20 cellular contexts compared by ENCODE assay signal in genomic region chr6:43759926-43760798, GRCh38. TPM values are rescaled to one million over a fixed set of nuclear protein-coding genes. Genes with fewer than 3 reads are reported as not detected.
"Had no signal": no experiment of that assay in that cellular context is flagged by ENCODE, and none has a peak within 500 bp of the region (broad histone marks: within the 10 kb centered on the region; RNA-seq: fewer than 3 reads in every experiment).

No MANE protein-coding gene starts in this region.

- H3K4me1 ChIP-seq: ascending aorta, breast epithelium, right atrium auricular region had no signal

- DNase-seq: activated CD4-positive, alpha-beta T cell treated with anti-CD3 and anti-CD28 coated beads, Interleukin-2, amount 10 ng/mL, durations not matched to agents 7 days and 5 days; activated CD8-positive, alpha-beta memory T cell treated with anti-CD3 and anti-CD28 coated beads for 24 hours; cerebellar nuclear complex; effector memory CD4-positive, alpha-beta T cell; foreskin melanocyte; head of caudate nucleus; naive thymus-derived CD8-positive, alpha-beta T cell; nucleus accumbens; stomach; T-helper 2 cell; testis had no signal

- H3K27me3 Mint-ChIP-seq: naive thymus-derived CD8-positive, alpha-beta T cell had no signal

- H3K4me3 Mint-ChIP-seq: activated CD4-positive, alpha-beta T cell treated with anti-CD3 and anti-CD28 coated beads, Interleukin-2, amount 10 ng/mL, durations not matched to agents 7 days and 5 days; dendritic cell treated with granulocyte-macrophage colony-stimulating factor and Interleukin-4, amounts not matched to agents 40 ng/mL and 50 ng/mL, for 4 days; naive thymus-derived CD8-positive, alpha-beta T cell had no signal

- H3K27ac ChIP-seq: ascending aorta, breast epithelium, epithelial cell of prostate, right atrium auricular region, stomach, testis had no signal

- H3K9me3 ChIP-seq: ascending aorta, breast epithelium, mucosa of descending colon, right atrium auricular region, stomach, testis had no signal

- H3K36me3 Mint-ChIP-seq: naive thymus-derived CD8-positive, alpha-beta T cell had no signal

- ATAC-seq: naive thymus-derived CD8-positive, alpha-beta T cell had no signal

- H3K27me3 ChIP-seq: ascending aorta, breast epithelium, right atrium auricular region, stomach, testis had no signal

- H3K4me1 Mint-ChIP-seq: activated CD4-positive, alpha-beta T cell treated with anti-CD3 and anti-CD28 coated beads, Interleukin-2, amount 10 ng/mL, durations not matched to agents 7 days and 5 days; naive thymus-derived CD8-positive, alpha-beta T cell had no signal

- H3K36me3 ChIP-seq: ascending aorta, breast epithelium, right atrium auricular region, stomach had no signal

- H3K27ac Mint-ChIP-seq: activated CD4-positive, alpha-beta T cell treated with anti-CD3 and anti-CD28 coated beads, Interleukin-2, amount 10 ng/mL, durations not matched to agents 7 days and 5 days; dendritic cell treated with granulocyte-macrophage colony-stimulating factor and Interleukin-4, amounts not matched to agents 40 ng/mL and 50 ng/mL, for 4 days; progenitor cell of endocrine pancreas had no signal

- H3K9me3 Mint-ChIP-seq: activated CD4-positive, alpha-beta T cell treated with anti-CD3 and anti-CD28 coated beads, Interleukin-2, amount 10 ng/mL, durations not matched to agents 7 days and 5 days; dendritic cell treated with granulocyte-macrophage colony-stimulating factor and Interleukin-4, amounts not matched to agents 40 ng/mL and 50 ng/mL, for 4 days; naive thymus-derived CD8-positive, alpha-beta T cell had no signal

- FAIRE-seq: islet of Langerhans, urothelium cell line had no signal

- H3K4me3 ChIP-seq: ascending aorta, breast epithelium, mucosa of descending colon, right atrium auricular region, stomach, testis had no signal

RNA-seq across cellular contexts. Expression of gene VEGFA, which starts 9.8 kb away (rescaled TPM):
- polyA plus RNA-seq: naive thymus-derived CD8-positive, alpha-beta T cell had no signal
